ENCODE assay signal across 17 cellular contexts in genomic region chr18:8787764-8788163, GRCh38.
DNase-seq lines count a peak whose midpoint lies in the region; ATAC-seq and TF ChIP-seq lines count a peak whose summit lies in the region.
"Had no signal": no experiment of that assay in that cellular context is flagged by ENCODE, and none has a peak within 500 bp of the region (broad histone marks: within the 10 kb centered on the region; RNA-seq: fewer than 3 reads in every experiment).

No MANE protein-coding gene starts in this region.

- CTCF ChIA-PET in RWPE1 (lab: Yijun Ruan, JAX): interaction anchor here (0.6 kb wide), 1 partner anchor 280 kb away, joined by 3 read pairs; no protein-coding TSS in a partner anchor

- H2AFZ ChIP-seq in mesenchymal stem cell (ENCODE audit: low read depth, low read length): no peak overlapping the region

- H3K18ac ChIP-seq in mesenchymal stem cell (ENCODE audit: low read depth in 1 of 2, low read length in 2 of 2): no peak overlapping the region

- no peak overlapping the region for H3K14ac ChIP-seq in mesenchymal stem cell (ENCODE audit: low read length in 2 of 2)

- peaks cover 26% of the 10 kb centered on the region for H3K4me1 Mint-ChIP-seq in endodermal cell

- peaks cover 10% of the 10 kb centered on the region for H3K36me3 Mint-ChIP-seq in endodermal cell (ENCODE audit: low read depth)
- H3K36me3 Mint-ChIP-seq: CD14-positive monocyte had no signal

- WGBS in endodermal cell (ENCODE audit: insufficient coverage in 1 of 2, insufficient read length in 1 of 2), 2 experiments: 92 to 93% methylated on average over 6 of the region's 6 CpGs
- 98% methylated on average over 6 of the region's 6 CpGs for WGBS in mesenchymal stem cell

- H3K9ac ChIP-seq in endodermal cell (ENCODE audit: extremely low read depth, low read length, poor library complexity, severe bottlenecking) (no peak overlapping the region), mesenchymal stem cell (ENCODE audit: low read length) (no peak overlapping the region)

- peak; percentile 49 for DNase-seq in G401 (ENCODE audit: low spot score)
- DNase-seq in endodermal cell: no peak
- no peak for DNase-seq in mesenchymal stem cell
- DNase-seq in substantia nigra (lab: John Stamatoyannopoulos, UW): peak in 9 of 49 donors; percentile 18 to 61 (median 30)
- DNase-seq in H7: no peak
- no peak for DNase-seq in HuH-7 (ENCODE audit: low spot score)
- DNase-seq in RWPE1 (ENCODE audit: low spot score): no peak
- DNase-seq: DMS 273 treated with DMSO at 0.1 percent for 48 hours, GF-D8, HFFc6, NCI-H1105, NCI-H2081, NCI-H446 treated with DMSO at 0.1 percent for 48 hours had no signal

- H3K4me2 ChIP-seq in mesenchymal stem cell (ENCODE audit: low read length, poor library complexity, severe bottlenecking): no peak overlapping the region

- peaks cover 67% of the 10 kb centered on the region for H3K27me3 Mint-ChIP-seq in endodermal cell (ENCODE audit: insufficient read depth)

- H3K27me3 ChIP-seq in endodermal cell (ENCODE audit: control insufficient read depth, insufficient read depth, low read length, poor library complexity, severe bottlenecking) (peaks cover 44% of the 10 kb centered on the region), mesenchymal stem cell (ENCODE audit: control insufficient read depth in 1 of 2, insufficient read depth in 1 of 2, low read length in 2 of 2) (no peaks in the 10 kb centered on the region), H7 (ENCODE audit: control insufficient read depth, insufficient read depth, low read length) (no peaks in the 10 kb centered on the region)

- peak overlapping the region; percentile 68 for H2AK5ac ChIP-seq in mesenchymal stem cell (ENCODE audit: low read length, severe bottlenecking)

- no peaks in the 10 kb centered on the region for H3K9me3 Mint-ChIP-seq in endodermal cell
- H3K9me3 Mint-ChIP-seq: HFFc6 had no signal

- H2BK120ac ChIP-seq in mesenchymal stem cell (ENCODE audit: low read depth, low read length): no peak overlapping the region

- no peak overlapping the region for H2BK12ac ChIP-seq in mesenchymal stem cell (ENCODE audit: low read length in 2 of 2)

- POLR2A ChIA-PET in RWPE1 (lab: Yijun Ruan, JAX; ENCODE audit: low non-redundant PET): no interaction called here

- H3K4me3 ChIP-seq in endodermal cell (ENCODE audit: low read length): no peak overlapping the region
- H3K4me3 ChIP-seq in mesenchymal stem cell (ENCODE audit: insufficient read depth in 1 of 2, low read depth in 1 of 2, low read length in 2 of 2): no peak overlapping the region
- no peak overlapping the region for H3K4me3 ChIP-seq in H7 (ENCODE audit: insufficient read depth, low read depth, low read length)

- TF ChIP-seq CTCF in endodermal cell (conservative IDR thresholded peaks at IDR 0.05) (no peak), RWPE1 (conservative IDR thresholded peaks at IDR 0.05; ENCODE audit: low read depth) (no peak)

- no peak overlapping the region for H3K27ac Mint-ChIP-seq in endodermal cell
- H3K27ac Mint-ChIP-seq: CD14-positive monocyte had no signal

- H3K79me1 ChIP-seq in mesenchymal stem cell (replicated peaks; ENCODE audit: low read length, poor library complexity, severe bottlenecking): peaks cover 15% of the 10 kb centered on the region

- no peak overlapping the region for H3K23ac ChIP-seq in mesenchymal stem cell (ENCODE audit: low read length in 2 of 2)

- ATAC-seq in HG02678 (IDR thresholded peaks at IDR 0.05; ENCODE audit: unreplicated experiment): no peak
- ATAC-seq: Panc1, Right ventricle myocardium inferior had no signal

- in situ Hi-C loops in G401 (cut with HindIII; ENCODE audit: low sequenced_read_pairs): no loop called here

- no peak overlapping the region for H2BK5ac ChIP-seq in mesenchymal stem cell (ENCODE audit: low read depth, low read length, poor library complexity, severe bottlenecking)

- H4K91ac ChIP-seq in mesenchymal stem cell (ENCODE audit: low read length): no peak overlapping the region

- H3K36me3 ChIP-seq in endodermal cell (ENCODE audit: control insufficient read depth, insufficient read depth, low read length): no peaks in the 10 kb centered on the region
- peaks cover 69 to 97% of the 10 kb centered on the region in 2 experiments for H3K36me3 ChIP-seq in mesenchymal stem cell (ENCODE audit: control insufficient read depth in 1 of 2, insufficient read depth in 2 of 2, low read depth in 1 of 2, low read length in 2 of 2)
- H3K36me3 ChIP-seq in H7 (replicated peaks; ENCODE audit: control insufficient read depth, insufficient read depth, low read length): peaks cover 7% of the 10 kb centered on the region

- no peak overlapping the region for H3K4me3 Mint-ChIP-seq in endodermal cell
- H3K4me3 Mint-ChIP-seq: CD14-positive monocyte, HFFc6 had no signal

- H4K8ac ChIP-seq in mesenchymal stem cell (ENCODE audit: low read length): no peak overlapping the region

- H3K4me1 ChIP-seq in endodermal cell (ENCODE audit: control insufficient read depth, insufficient read depth, low read length): peaks cover 6% of the 10 kb centered on the region
- H3K4me1 ChIP-seq in mesenchymal stem cell (ENCODE audit: control insufficient read depth, insufficient read depth, low read depth, low read length): peaks cover 27% of the 10 kb centered on the region

- peak overlapping the region; percentile 60 for H3K27ac ChIP-seq in endodermal cell (ENCODE audit: low read depth, low read length)
- peak overlapping the region; percentile 25 for H3K27ac ChIP-seq in mesenchymal stem cell (ENCODE audit: low read length, poor library complexity, severe bottlenecking)
- H3K27ac ChIP-seq in substantia nigra (ENCODE audit: low read depth, low read length, poor library complexity, severe bottlenecking): peak overlapping the region; percentile 70
- no peak overlapping the region for H3K27ac ChIP-seq in RWPE1

- no peaks in the 10 kb centered on the region for H3K9me3 ChIP-seq in endodermal cell (ENCODE audit: control insufficient read depth, low read length)
- H3K9me3 ChIP-seq in mesenchymal stem cell (ENCODE audit: control insufficient read depth, low read length): no peaks in the 10 kb centered on the region

- no peak overlapping the region for H3K4ac ChIP-seq in mesenchymal stem cell (ENCODE audit: low read depth in 1 of 2, low read length in 2 of 2)

- H2BK15ac ChIP-seq in mesenchymal stem cell (ENCODE audit: low read depth, poor library complexity, severe bottlenecking): no peak overlapping the region
